ENCODE assay signal across 1 cellular context in genomic region chr7:4683884-4684565, GRCh38.
TF ChIP-seq lines count a peak whose summit lies in the region.

No MANE protein-coding gene starts in this region.

TF ChIP-seq in HCT116, 20 proteins besides CTCF, POLR2A, EP300 and RAD21 (continued from another document):
- TF ChIP-seq SIN3A (IDR thresholded peaks at IDR 0.05; ENCODE audit: low read depth) (peak; percentile 50; the same call in 1 of the 2 replicates), MAX (IDR thresholded peaks at IDR 0.05) (peak; percentile 54)
